In genomic region chr10:4278161-4278560, GRCh38 we compare ENCODE assay signal across 19 cellular contexts.
"Had no signal": no experiment of that assay in that cellular context is flagged by ENCODE, and none has a peak within 500 bp of the region (broad histone marks: within the 10 kb centered on the region; RNA-seq: fewer than 3 reads in every experiment).

No MANE protein-coding gene starts in this region.

- H3K9me3 Mint-ChIP-seq: activated CD4-positive, alpha-beta memory T cell treated with anti-CD3 and anti-CD28 coated beads for 36 hours; activated naive CD4-positive, alpha-beta T cell treated with anti-CD3 and anti-CD28 coated beads for 36 hours; activated T-cell treated with anti-CD3 and anti-CD28 coated beads, Interleukin-2, amount 50 U/mL, for 72 hours; endodermal cell; naive thymus-derived CD8-positive, alpha-beta T cell; stimulated activated naive CD8-positive, alpha-beta T cell treated with anti-CD3 and anti-CD28 coated beads, Interleukin-15, Interleukin-2, amounts not matched to agents 100 ng/mL and 50 ng/mL, for 24 hours had no signal

- H3K27me3 Mint-ChIP-seq: activated CD4-positive, alpha-beta memory T cell treated with anti-CD3 and anti-CD28 coated beads for 36 hours; stimulated activated naive CD8-positive, alpha-beta T cell treated with anti-CD3 and anti-CD28 coated beads, Interleukin-15, Interleukin-2, amounts not matched to agents 100 ng/mL and 50 ng/mL, for 24 hours had no signal

- H3K36me3 Mint-ChIP-seq: activated CD4-positive, alpha-beta memory T cell treated with anti-CD3 and anti-CD28 coated beads for 36 hours; activated naive CD8-positive, alpha-beta T cell treated with anti-CD3 and anti-CD28 coated beads, Interleukin-2, amount 10 ng/mL, durations not matched to agents 7 days and 5 days; naive thymus-derived CD8-positive, alpha-beta T cell had no signal

- H3K27ac Mint-ChIP-seq: activated CD4-positive, alpha-beta memory T cell treated with anti-CD3 and anti-CD28 coated beads for 36 hours; activated CD4-positive, alpha-beta T cell treated with anti-CD3 and anti-CD28 coated beads for 36 hours; activated naive CD4-positive, alpha-beta T cell treated with anti-CD3 and anti-CD28 coated beads for 36 hours; activated naive CD8-positive, alpha-beta T cell treated with anti-CD3 and anti-CD28 coated beads, Interleukin-2, amount 10 ng/mL, durations not matched to agents 7 days and 5 days; activated T-cell treated with anti-CD3 and anti-CD28 coated beads, Interleukin-2, amount 50 U/mL, for 72 hours; endodermal cell; progenitor cell of endocrine pancreas; stimulated activated naive CD8-positive, alpha-beta T cell treated with anti-CD3 and anti-CD28 coated beads, Interleukin-15, Interleukin-2, amounts not matched to agents 100 ng/mL and 50 ng/mL, for 24 hours; WTC11 had no signal

- H3K4me1 Mint-ChIP-seq: activated CD4-positive, alpha-beta T cell treated with anti-CD3 and anti-CD28 coated beads for 36 hours; activated naive CD8-positive, alpha-beta T cell treated with anti-CD3 and anti-CD28 coated beads, Interleukin-2, amount 10 ng/mL, durations not matched to agents 7 days and 5 days; naive thymus-derived CD8-positive, alpha-beta T cell had no signal

- H3K9me3 ChIP-seq: thyroid gland had no signal

- H3K36me3 ChIP-seq: thyroid gland had no signal

- DNase-seq: activated CD4-positive, alpha-beta memory T cell treated with anti-CD3 and anti-CD28 coated beads for 36 hours; activated CD4-positive, alpha-beta T cell treated with anti-CD3 and anti-CD28 coated beads for 36 hours; activated effector memory CD4-positive, alpha-beta T cell treated with Interleukin-2 at 50 U/mL for 16 hours; activated naive CD4-positive, alpha-beta T cell treated with anti-CD3 and anti-CD28 coated beads for 36 hours; activated naive CD8-positive, alpha-beta T cell treated with anti-CD3 and anti-CD28 coated beads, Interleukin-2, amount 10 ng/mL, durations not matched to agents 7 days and 5 days; activated T-cell treated with anti-CD3 and anti-CD28 coated beads, Interleukin-2, amount 50 U/mL, for 72 hours; cortex of kidney; endodermal cell; foreskin keratinocyte; naive thymus-derived CD8-positive, alpha-beta T cell; stimulated activated CD4-positive, alpha-beta T cell treated with anti-CD3 and anti-CD28 coated beads, Interleukin-1b, Interleukin-23, amount 100 ng/mL, for 48 hours; substantia nigra; T-helper 9 cell; thyroid gland had no signal

- H3K27ac ChIP-seq: epithelial cell of prostate, foreskin keratinocyte, thyroid gland had no signal

- H3K4me3 Mint-ChIP-seq: activated CD4-positive, alpha-beta memory T cell treated with anti-CD3 and anti-CD28 coated beads for 36 hours; activated CD4-positive, alpha-beta T cell treated with anti-CD3 and anti-CD28 coated beads for 36 hours; activated naive CD4-positive, alpha-beta T cell treated with anti-CD3 and anti-CD28 coated beads for 36 hours; activated naive CD8-positive, alpha-beta T cell treated with anti-CD3 and anti-CD28 coated beads, Interleukin-2, amount 10 ng/mL, durations not matched to agents 7 days and 5 days; activated T-cell treated with anti-CD3 and anti-CD28 coated beads, Interleukin-2, amount 50 U/mL, for 72 hours; endodermal cell; naive thymus-derived CD8-positive, alpha-beta T cell; stimulated activated naive CD8-positive, alpha-beta T cell treated with anti-CD3 and anti-CD28 coated beads, Interleukin-15, Interleukin-2, amounts not matched to agents 100 ng/mL and 50 ng/mL, for 24 hours; WTC11 had no signal

- H3K4me3 ChIP-seq: lung, thyroid gland had no signal

- H3K27me3 ChIP-seq: foreskin keratinocyte, thyroid gland had no signal
